Comparison of ENCODE assay signal across 16 cellular contexts in the genomic region with DNA sequence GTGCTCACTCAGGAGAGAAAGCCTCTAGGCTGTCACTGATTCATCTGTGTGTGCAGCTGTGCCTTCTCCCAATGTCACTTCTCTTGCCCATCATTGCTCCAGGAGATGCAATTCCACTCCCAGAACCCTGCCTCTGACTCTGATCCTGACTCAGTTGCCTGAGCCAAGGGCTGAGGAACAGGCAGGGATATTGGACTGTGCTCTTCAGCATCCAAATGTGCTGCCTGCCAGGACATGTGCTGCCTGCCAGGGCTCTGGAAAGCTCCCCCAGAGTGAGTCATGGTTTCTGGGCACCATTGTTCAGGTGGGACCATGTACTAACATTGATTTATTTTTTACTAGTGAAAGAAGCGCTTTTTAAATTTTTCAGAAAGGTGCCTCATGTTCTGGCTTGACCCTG.
"Had no signal": no experiment of that assay in that cellular context is flagged by ENCODE, and none has a peak within 500 bp of the region (broad histone marks: within the 10 kb centered on the region; RNA-seq: fewer than 3 reads in every experiment).

No MANE protein-coding gene starts in this region.

- H3K36me3 ChIP-seq: right atrium auricular region, tibial nerve, upper lobe of right lung had no signal

- H3K36me3 Mint-ChIP-seq: mesothelial cell of epicardium, natural killer cell had no signal

- DNase-seq: cortex of kidney; effector CD8-positive, alpha-beta T cell; foreskin melanocyte; natural killer cell; small intestine; stimulated activated CD4-positive, alpha-beta T cell treated with anti-CD3 and anti-CD28 coated beads, Interleukin-12 subunit alpha, Interleukin-12 subunit beta, amount 100 ng/mL, for 4 hours; upper lobe of right lung had no signal

- H3K9me3 Mint-ChIP-seq: stimulated activated naive CD8-positive, alpha-beta T cell treated with anti-CD3 and anti-CD28 coated beads, Interleukin-15, Interleukin-2, amounts not matched to agents 100 ng/mL and 50 ng/mL, for 24 hours had no signal

- H3K4me3 Mint-ChIP-seq: central memory CD8-positive, alpha-beta T cell; mesothelial cell of epicardium; natural killer cell; neural crest cell; stimulated activated naive CD8-positive, alpha-beta T cell treated with anti-CD3 and anti-CD28 coated beads, Interleukin-15, Interleukin-2, amounts not matched to agents 100 ng/mL and 50 ng/mL, for 24 hours had no signal

- H3K27ac ChIP-seq: dorsolateral prefrontal cortex, hepatocyte, right atrium auricular region, tibial nerve, upper lobe of right lung had no signal

- ATAC-seq: left lobe of liver, natural killer cell, upper lobe of right lung had no signal

- H3K4me3 ChIP-seq: dorsolateral prefrontal cortex, hepatocyte, right atrium auricular region, tibial nerve, upper lobe of right lung had no signal

- H3K4me1 ChIP-seq: right atrium auricular region, tibial nerve, upper lobe of right lung had no signal

- H3K27me3 ChIP-seq: right atrium auricular region, tibial nerve, upper lobe of right lung had no signal

- H3K27me3 Mint-ChIP-seq: stimulated activated naive CD8-positive, alpha-beta T cell treated with anti-CD3 and anti-CD28 coated beads, Interleukin-15, Interleukin-2, amounts not matched to agents 100 ng/mL and 50 ng/mL, for 24 hours had no signal

- H3K4me1 Mint-ChIP-seq: central memory CD8-positive, alpha-beta T cell; neural crest cell had no signal

- H3K9me3 ChIP-seq: upper lobe of right lung had no signal

- H3K27ac Mint-ChIP-seq: mesothelial cell of epicardium; natural killer cell; stimulated activated naive CD8-positive, alpha-beta T cell treated with anti-CD3 and anti-CD28 coated beads, Interleukin-15, Interleukin-2, amounts not matched to agents 100 ng/mL and 50 ng/mL, for 24 hours had no signal
